Comparison of ENCODE assay signal across 1 cellular context in genomic region chr7:72161534-72161933, GRCh38.
TF ChIP-seq lines count a peak whose summit lies in the region.

No MANE protein-coding gene starts in this region.

TF ChIP-seq in K562, 482 proteins besides CTCF, POLR2A, EP300 and RAD21:
- TF ChIP-seq MLX (CRISPR knock-in tag; conservative IDR thresholded peaks at IDR 0.05) (no peak), ZNF277 (CRISPR knock-in tag; IDR thresholded peaks at IDR 0.05; ENCODE audit: borderline replicate concordance) (no peak), CHCHD3 (CRISPR knock-in tag; IDR thresholded peaks at IDR 0.05) (no peak), ZNF436 (CRISPR knock-in tag; IDR thresholded peaks at IDR 0.05) (no peak), SAFB2 (IDR thresholded peaks at IDR 0.05; ENCODE audit: borderline replicate concordance, low read depth, low read length, severe bottlenecking) (no peak), ZNF184 (CRISPR knock-in tag; IDR thresholded peaks at IDR 0.05) (no peak), RBM15 (IDR thresholded peaks at IDR 0.05; ENCODE audit: insufficient read depth, low read length) (no peak), WHSC1 (IDR thresholded peaks at IDR 0.05; ENCODE audit: low read length) (no peak), ATF4 (CRISPR knock-in tag; IDR thresholded peaks at IDR 0.05) (no peak), BRD4 (IDR thresholded peaks at IDR 0.05) (no peak), RNF2 (IDR thresholded peaks at IDR 0.05) (no peak), ZBTB9 (CRISPR knock-in tag; IDR thresholded peaks at IDR 0.05) (no peak), MECOM (CRISPR knock-in tag; IDR thresholded peaks at IDR 0.05) (no peak), ARID2 (IDR thresholded peaks at IDR 0.05) (no peak), KDM4B (IDR thresholded peaks at IDR 0.05; ENCODE audit: borderline replicate concordance in 2 of 2, low read depth in 1 of 2) (no peak), ZNF639 (CRISPR knock-in tag; conservative IDR thresholded peaks at IDR 0.05 in 1 of 2, IDR thresholded peaks at IDR 0.05 in 1 of 2) (no peak), YBX1 (IDR thresholded peaks at IDR 0.05) (no peak), DLX4 (CRISPR knock-in tag; IDR thresholded peaks at IDR 0.05) (no peak), TAF9B (IDR thresholded peaks at IDR 0.05; ENCODE audit: partially characterized antibody) (no peak)
